In genomic region chr10:18606051-18606730, GRCh38 we compare ENCODE assay signal across 25 cellular contexts. TPM values are rescaled to one million over a fixed set of nuclear protein-coding genes. Genes with fewer than 3 reads are reported as not detected.
DNase-seq lines count a peak whose midpoint lies in the region; ATAC-seq, FAIRE-seq and TF ChIP-seq lines count a peak whose summit lies in the region.
"Had no signal": no experiment of that assay in that cellular context is flagged by ENCODE, and none has a peak within 500 bp of the region (broad histone marks: within the 10 kb centered on the region; RNA-seq: fewer than 3 reads in every experiment).

No MANE protein-coding gene starts in this region.

- no peak overlapping the region for H4K5ac ChIP-seq in mesendoderm (ENCODE audit: low read length)

- no peak overlapping the region for H3K23ac ChIP-seq in mesendoderm (ENCODE audit: low read length)

- no peak overlapping the region for H3K27ac Mint-ChIP-seq in astrocyte (ENCODE audit: unreplicated experiment)
- H3K27ac Mint-ChIP-seq: B cell; CD8-positive, alpha-beta T cell had no signal

- H3K4me1 Mint-ChIP-seq in astrocyte (ENCODE audit: low read depth, unreplicated experiment): peaks cover 25% of the 10 kb centered on the region
- H3K4me1 Mint-ChIP-seq: B cell had no signal

- H3K4me3 ChIP-seq in astrocyte (ENCODE audit: insufficient read depth, low read depth, low read length): no peak overlapping the region
- H3K4me3 ChIP-seq in mesendoderm (ENCODE audit: low read length): no peak overlapping the region
- H3K4me3 ChIP-seq: SJSA1 had no signal

- H3K4ac ChIP-seq in mesendoderm (ENCODE audit: low read depth, low read length): no peak overlapping the region

- DNase-seq in Daoy (ENCODE audit: low read depth) (peak; percentile 28), HS-27A (ENCODE audit: low read depth) (peak; percentile 19), astrocyte (ENCODE audit: low read depth) (peak; percentile 24), mesendoderm (peak; percentile 70), GOT3 (lab: John Stamatoyannopoulos, UW) (no peak)
- no peak for DNase-seq in stimulated activated naive CD4-positive, alpha-beta T cell treated with Interleukin-2 at 50 U/mL for 16 hours (lab: John Stamatoyannopoulos, UW)
- DNase-seq: Caco-2; CD8-positive, alpha-beta T cell; H7; Karpas-422; NCI-H1092 treated with DMSO at 0.1 percent for 48 hours; NCI-H146; NCI-H1930; NCI-H2227 treated with DMSO at 0.1 percent for 48 hours; NCI-H510A; NCI-H69; Right ventricle myocardium superior; RPMI8226; T-helper 1 cell had no signal

- H3K79me2 ChIP-seq in astrocyte (ENCODE audit: insufficient read depth, low read length) (no peaks in the 10 kb centered on the region), mesendoderm (ENCODE audit: control insufficient read depth, insufficient read depth, low read length) (no peaks in the 10 kb centered on the region)

- H3K9ac ChIP-seq in astrocyte (ENCODE audit: low read length): no peak overlapping the region
- H3K9ac ChIP-seq in mesendoderm (ENCODE audit: low read length): no peak overlapping the region

- no peak overlapping the region for H2BK15ac ChIP-seq in mesendoderm (replicated peaks; ENCODE audit: low read depth)

- H4K8ac ChIP-seq in mesendoderm (ENCODE audit: low read depth, low read length): no peak overlapping the region

- H4K20me1 ChIP-seq in astrocyte (ENCODE audit: insufficient read depth, low read length): no peaks in the 10 kb centered on the region

- no peak overlapping the region for H2AFZ ChIP-seq in astrocyte (ENCODE audit: low read depth, low read length)

- H3K4me2 ChIP-seq in astrocyte (ENCODE audit: low read length): peak overlapping the region; percentile 47
- H3K4me2 ChIP-seq in mesendoderm (ENCODE audit: low read length): no peak overlapping the region

- H2AK5ac ChIP-seq in mesendoderm (ENCODE audit: low read length): no peak overlapping the region

- peak; percentile 78 for FAIRE-seq in astrocyte (lab: Jason Lieb, UNC)
- FAIRE-seq: GM12892, GM19239 had no signal

- H2BK120ac ChIP-seq in mesendoderm (ENCODE audit: low read depth, low read length): no peak overlapping the region

- no peak overlapping the region for H3K56ac ChIP-seq in mesendoderm (ENCODE audit: low read length)

- no peaks in the 10 kb centered on the region for H3K36me3 Mint-ChIP-seq in astrocyte (ENCODE audit: low read depth, unreplicated experiment)

- no peaks in the 10 kb centered on the region for H3K9me3 ChIP-seq in astrocyte (ENCODE audit: insufficient read depth, low read depth, low read length)
- H3K9me3 ChIP-seq: Caco-2, SJSA1 had no signal

- WGBS in mesendoderm (ENCODE audit: extremely low coverage, insufficient coverage, low lambda C conversion rate): no CpG with 5 or more reads among the region's 4 CpGs

- H3K27me3 ChIP-seq in astrocyte (ENCODE audit: insufficient read depth, low read length): no peaks in the 10 kb centered on the region
- H3K27me3 ChIP-seq in mesendoderm (ENCODE audit: insufficient read depth, low read length, poor library complexity): no peaks in the 10 kb centered on the region
- H3K27me3 ChIP-seq: SJSA1 had no signal

- H2BK5ac ChIP-seq in mesendoderm (ENCODE audit: low read length): no peak overlapping the region

- H3K27me3 Mint-ChIP-seq in astrocyte (ENCODE audit: low read depth, unreplicated experiment): no peaks in the 10 kb centered on the region
- H3K27me3 Mint-ChIP-seq: B cell had no signal

- H3K79me1 ChIP-seq in mesendoderm (ENCODE audit: low read length): no peaks in the 10 kb centered on the region

- ATAC-seq in HG03571 (IDR thresholded peaks at IDR 0.05; ENCODE audit: unreplicated experiment): no peak
- ATAC-seq: CD8-positive, alpha-beta T cell had no signal

- no peak overlapping the region for H3K18ac ChIP-seq in mesendoderm (ENCODE audit: low read length)

- no peak overlapping the region for H3K4me3 Mint-ChIP-seq in astrocyte (ENCODE audit: unreplicated experiment)
- H3K4me3 Mint-ChIP-seq: B cell; CD8-positive, alpha-beta T cell had no signal

- no peaks in the 10 kb centered on the region for H3K36me3 ChIP-seq in astrocyte (ENCODE audit: insufficient read depth, low read length)
- H3K36me3 ChIP-seq in mesendoderm (ENCODE audit: control insufficient read depth, insufficient read depth, low read length): no peaks in the 10 kb centered on the region

- H3K27ac ChIP-seq in astrocyte (ENCODE audit: low read depth, low read length) (peak overlapping the region; percentile 16), mesendoderm (ENCODE audit: low read depth, low read length) (no peak overlapping the region)
- H3K27ac ChIP-seq: C4-2B, SJSA1 had no signal

- TF ChIP-seq CTCF in astrocyte (IDR thresholded peaks at IDR 0.05; ENCODE audit: insufficient read depth, low read depth, low read length): no peak

- H3K4me1 ChIP-seq in astrocyte (ENCODE audit: insufficient read depth, low read length): peaks cover 38% of the 10 kb centered on the region
- H3K4me1 ChIP-seq in mesendoderm (ENCODE audit: control insufficient read depth, low read depth, low read length): peaks cover 3% of the 10 kb centered on the region

- no peaks in the 10 kb centered on the region for H3K9me3 Mint-ChIP-seq in astrocyte (ENCODE audit: unreplicated experiment)
- H3K9me3 Mint-ChIP-seq: CD8-positive, alpha-beta T cell had no signal

RNA-seq across cellular contexts. Expression of gene NSUN6, which starts 45.2 kb away (rescaled TPM):
- total RNA-seq in Daoy (2014; rRNA removed; shearing (Covaris generic)): 8.5 and 13.5 TPM in 2 replicates
- total RNA-seq in astrocyte: 5.9 and 7.3 TPM in 2 replicates
- 9.7 TPM for polyA plus RNA-seq in mesendoderm (2013, experiment 1 of 2)
- 9.7 TPM for polyA plus RNA-seq in mesendoderm (2013, experiment 2 of 2)

RNA-seq across cellular contexts. Expression of gene ARL5B, which starts 53.0 kb away (rescaled TPM):
- total RNA-seq in Daoy (2014; rRNA removed; shearing (Covaris generic)): 14.6 and 14.8 TPM in 2 replicates
- total RNA-seq in astrocyte: 32.6 and 36.7 TPM in 2 replicates
- polyA plus RNA-seq in mesendoderm (2013, experiment 1 of 2): 30.4 TPM
- polyA plus RNA-seq in mesendoderm (2013, experiment 2 of 2): 30.0 TPM

Comparison
In these comparisons a context has a peak if more than half of its experiments do, and no peak if none do; other contexts are left out.
1. DNase-seq: peak in Daoy (single experiment), HS-27A (single experiment), astrocyte (single experiment) and mesendoderm (single experiment); none in stimulated activated naive CD4-positive, alpha-beta T cell treated with Interleukin-2 at 50 U/mL for 16 hours (single experiment) and GOT3 (single experiment).